In genomic region chr9:306907-307306, GRCh38 we compare ENCODE assay signal across 8 cellular contexts.
DNase-seq lines count a peak whose midpoint lies in the region; ATAC-seq and TF ChIP-seq lines count a peak whose summit lies in the region.

No MANE protein-coding gene starts in this region.

- peak; percentile 71 to 82 for ATAC-seq in natural killer cell treated with Interleukin-12 subunit alpha and Interleukin-12 subunit beta and Interleukin-15 and Interleukin-18, amount 100 ng/mL, for 72 hours
- ATAC-seq in GM19397 (IDR thresholded peaks at IDR 0.05; ENCODE audit: unreplicated experiment) (no peak), SK-N-SH treated with all-trans-retinoic acid at 6 μM for 48 hours (no peak)

- H3K27ac ChIP-seq in OCI-LY3 (ENCODE audit: low read length) = no peak overlapping the region

- no peak overlapping the region for H3K4me2 ChIP-seq in OCI-LY3 (ENCODE audit: low read length)

- H3K4me3 Mint-ChIP-seq in natural killer cell treated with Interleukin-12 subunit alpha and Interleukin-12 subunit beta and Interleukin-15 and Interleukin-18, amount 100 ng/mL, for 72 hours = no peak overlapping the region

- no peak overlapping the region for H3K4me3 ChIP-seq in OCI-LY3 (ENCODE audit: low read length)

- no peaks in the 10 kb centered on the region for H3K27me3 Mint-ChIP-seq in natural killer cell treated with Interleukin-12 subunit alpha and Interleukin-12 subunit beta and Interleukin-15 and Interleukin-18, amount 100 ng/mL, for 72 hours

- H2AFZ ChIP-seq in OCI-LY3 (ENCODE audit: low read depth, low read length) = no peak overlapping the region

- peaks cover 0 to 9% of the 10 kb centered on the region in 2 donors for H3K4me1 Mint-ChIP-seq in natural killer cell treated with Interleukin-12 subunit alpha and Interleukin-12 subunit beta and Interleukin-15 and Interleukin-18, amount 100 ng/mL, for 72 hours (ENCODE audit: low read depth in 2 of 2)

- H3K27ac Mint-ChIP-seq in natural killer cell treated with Interleukin-12 subunit alpha and Interleukin-12 subunit beta and Interleukin-15 and Interleukin-18, amount 100 ng/mL, for 72 hours = peak overlapping the region; percentile 59 to 64

- H3K36me3 ChIP-seq in OCI-LY3 (replicated peaks; ENCODE audit: low read depth, low read length) = peaks cover 11% of the 10 kb centered on the region

- H3K9me3 ChIP-seq in OCI-LY3 (ENCODE audit: insufficient read depth, low read length) = no peaks in the 10 kb centered on the region

- no peaks in the 10 kb centered on the region for H3K27me3 ChIP-seq in OCI-LY3 (ENCODE audit: low read depth, low read length)

- H3K9ac ChIP-seq in OCI-LY3 (ENCODE audit: low read length) = no peak overlapping the region

- H4K20me1 ChIP-seq in OCI-LY3 (ENCODE audit: insufficient read depth, low read length) = no peaks in the 10 kb centered on the region

- DNase-seq in GDM1 (lab: John Stamatoyannopoulos, UW) (peak; percentile 29), NCI-H2029 (lab: John Stamatoyannopoulos, UW) (no peak), NCI-H146 treated with DMSO at 0.1 percent for 48 hours (lab: John Stamatoyannopoulos, UW; ENCODE audit: unreplicated experiment) (no peak)
- DNase-seq in activated effector memory CD4-positive, alpha-beta T cell treated with Interleukin-2 at 50 U/mL for 16 hours = peak; percentile 17
- no peak for DNase-seq in natural killer cell treated with Interleukin-12 subunit alpha and Interleukin-12 subunit beta and Interleukin-15 and Interleukin-18, amount 100 ng/mL, for 72 hours (ENCODE audit: low spot score)

- H3K79me2 ChIP-seq in OCI-LY3 (ENCODE audit: low read length) = no peaks in the 10 kb centered on the region

- no peaks in the 10 kb centered on the region for H3K4me1 ChIP-seq in OCI-LY3 (ENCODE audit: low read length)

- peaks cover 19% of the 10 kb centered on the region for H3K36me3 Mint-ChIP-seq in natural killer cell treated with Interleukin-12 subunit alpha and Interleukin-12 subunit beta and Interleukin-15 and Interleukin-18, amount 100 ng/mL, for 72 hours

- no peaks in the 10 kb centered on the region for H3K9me3 Mint-ChIP-seq in natural killer cell treated with Interleukin-12 subunit alpha and Interleukin-12 subunit beta and Interleukin-15 and Interleukin-18, amount 100 ng/mL, for 72 hours

- TF ChIP-seq CTCF in OCI-LY3 (IDR thresholded peaks at IDR 0.05; ENCODE audit: low read depth, low read length) = peak; percentile 46

TF ChIP-seq in SK-N-SH treated with all-trans-retinoic acid at 6 μM for 48 hours, 23 proteins besides CTCF, POLR2A, EP300 and RAD21:
- TF ChIP-seq ARNTL (CRISPR knock-in tag; IDR thresholded peaks at IDR 0.05; ENCODE audit: borderline replicate concordance, low read depth) (no peak), ZNF565 (CRISPR knock-in tag; conservative IDR thresholded peaks at IDR 0.05; ENCODE audit: low read depth) (no peak), ZNF70 (CRISPR knock-in tag; IDR thresholded peaks at IDR 0.05) (no peak), SNAI2 (CRISPR knock-in tag; IDR thresholded peaks at IDR 0.05) (no peak), PATZ1 (CRISPR knock-in tag; IDR thresholded peaks at IDR 0.05; ENCODE audit: borderline replicate concordance) (no peak), RARB (CRISPR knock-in tag; IDR thresholded peaks at IDR 0.05) (no peak), TCF4 (CRISPR knock-in tag; IDR thresholded peaks at IDR 0.05; ENCODE audit: borderline replicate concordance) (no peak), CSDC2 (CRISPR knock-in tag; IDR thresholded peaks at IDR 0.05) (no peak), POU6F1 (CRISPR knock-in tag; IDR thresholded peaks at IDR 0.05; ENCODE audit: borderline replicate concordance, low read depth) (no peak), CREB5 (CRISPR knock-in tag; IDR thresholded peaks at IDR 0.05; ENCODE audit: low read depth) (no peak), ZC3H10 (CRISPR knock-in tag; IDR thresholded peaks at IDR 0.05) (no peak), ISL1 (CRISPR knock-in tag; IDR thresholded peaks at IDR 0.05) (no peak), GLIS3 (CRISPR knock-in tag; IDR thresholded peaks at IDR 0.05) (no peak), PPARA (CRISPR knock-in tag; IDR thresholded peaks at IDR 0.05; ENCODE audit: borderline replicate concordance) (no peak), BACH2 (CRISPR knock-in tag; IDR thresholded peaks at IDR 0.05; ENCODE audit: borderline replicate concordance) (no peak), ZFP3 (CRISPR knock-in tag; IDR thresholded peaks at IDR 0.05) (no peak), TOX (CRISPR knock-in tag; IDR thresholded peaks at IDR 0.05; ENCODE audit: borderline replicate concordance) (no peak)

Comparison
In these comparisons a context has a peak if more than half of its experiments do, and no peak if none do; other contexts are left out.
1. DNase-seq: peak in GDM1 (single experiment) and activated effector memory CD4-positive, alpha-beta T cell treated with Interleukin-2 at 50 U/mL for 16 hours (single experiment); none in natural killer cell treated with Interleukin-12 subunit alpha and Interleukin-12 subunit beta and Interleukin-15 and Interleukin-18, amount 100 ng/mL, for 72 hours (single experiment), NCI-H2029 (single experiment) and NCI-H146 treated with DMSO at 0.1 percent for 48 hours (single experiment).
2. ATAC-seq: peak in natural killer cell treated with Interleukin-12 subunit alpha and Interleukin-12 subunit beta and Interleukin-15 and Interleukin-18, amount 100 ng/mL, for 72 hours (2 of 2); none in GM19397 (single experiment) and SK-N-SH treated with all-trans-retinoic acid at 6 μM for 48 hours (single experiment).